40 cellular contexts compared by ENCODE assay signal in genomic region chr6:36180126-36180525, GRCh38.
"Had no signal": no experiment of that assay in that cellular context is flagged by ENCODE, and none has a peak within 500 bp of the region (broad histone marks: within the 10 kb centered on the region; RNA-seq: fewer than 3 reads in every experiment).

No MANE protein-coding gene starts in this region.

- FAIRE-seq: astrocyte, bronchial epithelial cell had no signal

- ATAC-seq: activated naive CD4-positive, alpha-beta T cell treated with anti-CD3 and anti-CD28 coated beads, Interleukin-2, amount 50 U/mL, for 72 hours; activated naive CD8-positive, alpha-beta T cell treated with anti-CD3 and anti-CD28 coated beads, Interleukin-2, amount 50 U/mL, for 24 hours; activated T-cell treated with anti-CD3 and anti-CD28 coated beads, Interleukin-2, amount 50 U/mL, for 4 hours; activated T-cell treated with anti-CD3 and anti-CD28 coated beads, Interleukin-2, amount 50 U/mL, for 72 hours; activated T-helper 17 cell treated with anti-CD3 and anti-CD28 coated beads, Interleukin-2, amount 50 U/mL, for 72 hours; body of pancreas had no signal

- H3K27ac Mint-ChIP-seq: activated naive CD4-positive, alpha-beta T cell treated with anti-CD3 and anti-CD28 coated beads for 36 hours; activated naive CD4-positive, alpha-beta T cell treated with anti-CD3 and anti-CD28 coated beads, Interleukin-2, amount 10 ng/mL, durations not matched to agents 7 days and 5 days; activated naive CD4-positive, alpha-beta T cell treated with anti-CD3 and anti-CD28 coated beads, Interleukin-2, amount 50 U/mL, for 24 hours; activated naive CD4-positive, alpha-beta T cell treated with anti-CD3 and anti-CD28 coated beads, Interleukin-2, amount 50 U/mL, for 72 hours; activated naive CD8-positive, alpha-beta T cell; activated naive CD8-positive, alpha-beta T cell treated with anti-CD3 and anti-CD28 coated beads for 36 hours; activated naive CD8-positive, alpha-beta T cell treated with anti-CD3 and anti-CD28 coated beads, Interleukin-2, amount 10 ng/mL, durations not matched to agents 7 days and 5 days; activated naive CD8-positive, alpha-beta T cell treated with anti-CD3 and anti-CD28 coated beads, Interleukin-2, amount 50 U/mL, for 24 hours; activated T-cell treated with anti-CD3 and anti-CD28 coated beads, Interleukin-2, amount 50 U/mL, for 24 hours; activated T-cell treated with anti-CD3 and anti-CD28 coated beads, Interleukin-2, amount 50 U/mL, for 72 hours; activated T-helper 1 cell treated with anti-CD3 and anti-CD28 coated beads, Interleukin-12 subunit alpha, Interleukin-12 subunit beta, Interleukin-2, Interleukin-4 antibody, amounts not matched to agents 30 ng/mL and 10 ng/mL and 1 ng/mL, durations not matched to agents 14 hours and 24 hours and 36 hours; activated T-helper 17 cell treated with anti-CD3 and anti-CD28 coated beads, Interleukin-2, amount 50 U/mL, for 72 hours; activated T-helper 2 cell treated with anti-CD3 and anti-CD28 coated beads, Interferon-gamma antibody, Interleukin-2, Interleukin-4, amounts not matched to agents 10 μg/mL and 5 μg/mL and 100 μg/mL, durations not matched to agents 14 hours and 24 hours and 36 hours; brain had no signal

- H3K27me3 ChIP-seq: adrenal gland, ascending aorta, body of pancreas, brain microvascular endothelial cell, breast epithelium, cardiac muscle cell had no signal

- H3K4me1 ChIP-seq: adrenal gland, ascending aorta, body of pancreas, breast epithelium had no signal

- H3K4me3 Mint-ChIP-seq: activated naive CD4-positive, alpha-beta T cell treated with anti-CD3 and anti-CD28 coated beads for 36 hours; activated naive CD4-positive, alpha-beta T cell treated with anti-CD3 and anti-CD28 coated beads, Interleukin-2, amount 10 ng/mL, durations not matched to agents 7 days and 5 days; activated naive CD4-positive, alpha-beta T cell treated with anti-CD3 and anti-CD28 coated beads, Interleukin-2, amount 50 U/mL, for 24 hours; activated naive CD8-positive, alpha-beta T cell; activated naive CD8-positive, alpha-beta T cell treated with anti-CD3 and anti-CD28 coated beads for 36 hours; activated naive CD8-positive, alpha-beta T cell treated with anti-CD3 and anti-CD28 coated beads, Interleukin-2, amount 10 ng/mL, durations not matched to agents 7 days and 5 days; activated naive CD8-positive, alpha-beta T cell treated with anti-CD3 and anti-CD28 coated beads, Interleukin-2, amount 50 U/mL, for 24 hours; activated T-cell treated with anti-CD3 and anti-CD28 coated beads, Interleukin-2, amount 50 U/mL, for 24 hours; activated T-cell treated with anti-CD3 and anti-CD28 coated beads, Interleukin-2, amount 50 U/mL, for 4 hours; activated T-cell treated with anti-CD3 and anti-CD28 coated beads, Interleukin-2, amount 50 U/mL, for 72 hours; activated T-helper 1 cell treated with anti-CD3 and anti-CD28 coated beads, Interleukin-12 subunit alpha, Interleukin-12 subunit beta, Interleukin-2, Interleukin-4 antibody, amounts not matched to agents 30 ng/mL and 10 ng/mL and 1 ng/mL, durations not matched to agents 14 hours and 24 hours and 36 hours; activated T-helper 17 cell treated with anti-CD3 and anti-CD28 coated beads, Interleukin-2, amount 50 U/mL, for 72 hours; brain; central memory CD8-positive, alpha-beta T cell had no signal

- H3K9me3 ChIP-seq: adrenal gland, body of pancreas, breast epithelium had no signal

- DNase-seq: activated effector memory CD4-positive, alpha-beta T cell treated with anti-CD3 and anti-CD28 coated beads, Interleukin-2, amount 50 U/mL, for 16 hours; activated effector memory CD4-positive, alpha-beta T cell treated with Interleukin-2 at 50 U/mL for 16 hours; activated gamma-delta T cell; activated gamma-delta T cell treated with Interleukin-2 at 50 U/mL for 16 hours; activated naive CD4-positive, alpha-beta T cell; activated naive CD4-positive, alpha-beta T cell treated with anti-CD3 and anti-CD28 coated beads for 36 hours; activated naive CD4-positive, alpha-beta T cell treated with anti-CD3 and anti-CD28 coated beads, Interleukin-2, amount 10 ng/mL, durations not matched to agents 7 days and 5 days; activated naive CD4-positive, alpha-beta T cell treated with anti-CD3 and anti-CD28 coated beads, Interleukin-2, amount 50 U/mL, for 16 hours; activated naive CD4-positive, alpha-beta T cell treated with Interleukin-2 at 50 U/mL for 16 hours; activated naive CD8-positive, alpha-beta T cell treated with anti-CD3 and anti-CD28 coated beads for 36 hours; activated naive CD8-positive, alpha-beta T cell treated with anti-CD3 and anti-CD28 coated beads, Interleukin-2, amount 10 ng/mL, durations not matched to agents 7 days and 5 days; activated naive CD8-positive, alpha-beta T cell treated with anti-CD3 and anti-CD28 coated beads, Interleukin-2, amount 50 U/mL, for 24 hours; activated T-cell treated with anti-CD3 and anti-CD28 coated beads, Interleukin-2, amount 50 U/mL, for 1 hour; activated T-cell treated with anti-CD3 and anti-CD28 coated beads, Interleukin-2, amount 50 U/mL, for 24 hours; activated T-cell treated with anti-CD3 and anti-CD28 coated beads, Interleukin-2, amount 50 U/mL, for 4 hours; activated T-cell treated with anti-CD3 and anti-CD28 coated beads, Interleukin-2, amount 50 U/mL, for 48 hours; activated T-cell treated with anti-CD3 and anti-CD28 coated beads, Interleukin-2, amount 50 U/mL, for 72 hours; adrenal gland; amniotic stem cell; amygdala; anterior cingulate cortex; aorta; body of pancreas; brain microvascular endothelial cell; caudate nucleus; central memory CD4-positive, alpha-beta T cell; cerebellar nuclear complex had no signal

- H3K27me3 Mint-ChIP-seq: activated naive CD4-positive, alpha-beta T cell treated with anti-CD3 and anti-CD28 coated beads, Interleukin-2, amount 10 ng/mL, durations not matched to agents 7 days and 5 days; activated naive CD4-positive, alpha-beta T cell treated with anti-CD3 and anti-CD28 coated beads, Interleukin-2, amount 50 U/mL, for 24 hours; activated naive CD8-positive, alpha-beta T cell; activated naive CD8-positive, alpha-beta T cell treated with anti-CD3 and anti-CD28 coated beads for 36 hours; activated naive CD8-positive, alpha-beta T cell treated with anti-CD3 and anti-CD28 coated beads, Interleukin-2, amount 50 U/mL, for 24 hours; activated T-cell treated with anti-CD3 and anti-CD28 coated beads, Interleukin-2, amount 50 U/mL, for 24 hours; central memory CD8-positive, alpha-beta T cell had no signal

- H3K36me3 ChIP-seq: adrenal gland, ascending aorta, brain microvascular endothelial cell, breast epithelium, cardiac muscle cell had no signal

- H3K4me1 Mint-ChIP-seq: activated naive CD4-positive, alpha-beta T cell treated with anti-CD3 and anti-CD28 coated beads, Interleukin-2, amount 50 U/mL, for 24 hours; brain; central memory CD8-positive, alpha-beta T cell had no signal

- H3K27ac ChIP-seq: adrenal gland, ascending aorta, body of pancreas, brain microvascular endothelial cell, breast epithelium, cardiac muscle cell had no signal

- H3K4me3 ChIP-seq: adrenal gland, ascending aorta, body of pancreas, breast epithelium, cardiac muscle cell had no signal
